14 cellular contexts compared by ENCODE assay signal in genomic region chr17:80192268-80192667, GRCh38. TPM values are rescaled to one million over a fixed set of nuclear protein-coding genes. Genes with fewer than 3 reads are reported as not detected.
DNase-seq lines count a peak whose midpoint lies in the region; ATAC-seq and TF ChIP-seq lines count a peak whose summit lies in the region.
"Had no signal": no experiment of that assay in that cellular context is flagged by ENCODE, and none has a peak within 500 bp of the region (broad histone marks: within the 10 kb centered on the region; RNA-seq: fewer than 3 reads in every experiment).

No MANE protein-coding gene starts in this region.

- H3K4me2 ChIP-seq in skeletal muscle satellite cell (ENCODE audit: low read length), result peak overlapping the region; percentile 66

- H3K27ac ChIP-seq in ectodermal cell (ENCODE audit: insufficient read depth, low read depth, low read length, poor library complexity, severe bottlenecking), result peak overlapping the region; percentile 17

- peak; percentile 79 for ATAC-seq in left colon
- no peak for ATAC-seq in GM19452 (IDR thresholded peaks at IDR 0.05; ENCODE audit: unreplicated experiment)
- ATAC-seq in natural killer cell, result no peak
- ATAC-seq in HG02588 (IDR thresholded peaks at IDR 0.05; ENCODE audit: unreplicated experiment), result no peak
- ATAC-seq: Panc1 had no signal

- H3K4me1 Mint-ChIP-seq in natural killer cell, result no peaks in the 10 kb centered on the region

- WGBS in ectodermal cell, 2 experiments, result 58 to 64% methylated on average over 15 of the region's 15 CpGs

- DNase-seq in NT2/D1 (ENCODE audit: low read depth, low spot score), result no peak
- peak in 1 of 2 donors; percentile 47 for DNase-seq in left colon
- no peak for DNase-seq in NCI-H82 (lab: John Stamatoyannopoulos, UW)
- no peak for DNase-seq in natural killer cell
- DNase-seq: EL; stimulated activated CD4-positive, alpha-beta T cell treated with anti-CD3 and anti-CD28 coated beads, Interleukin-15, amount 100 ng/mL, for 24 hours had no signal

- H3K9ac ChIP-seq in NT2/D1 (ENCODE audit: insufficient read length, low read depth) (peak overlapping the region; percentile 23), skeletal muscle satellite cell (ENCODE audit: low read depth, low read length) (no peak overlapping the region)

- TF ChIP-seq CTCF in natural killer cell (IDR thresholded peaks at IDR 0.05), result no peak

- H3K9me3 Mint-ChIP-seq in natural killer cell, result no peaks in the 10 kb centered on the region

- no peak overlapping the region for H3K4me3 Mint-ChIP-seq in natural killer cell

- H3K36me3 Mint-ChIP-seq in natural killer cell, result no peaks in the 10 kb centered on the region

- H3K27me3 ChIP-seq in NT2/D1 (ENCODE audit: insufficient read depth, insufficient read length) (no peaks in the 10 kb centered on the region), ectodermal cell (ENCODE audit: control insufficient read depth, insufficient read depth, low read length, poor library complexity, severe bottlenecking) (no peaks in the 10 kb centered on the region), skeletal muscle satellite cell (ENCODE audit: control insufficient read depth, insufficient read depth, low read length) (peaks cover 18% of the 10 kb centered on the region)

- peaks cover 0 to 7% of the 10 kb centered on the region in 2 donors for H3K27me3 Mint-ChIP-seq in natural killer cell (ENCODE audit: low read depth in 2 of 2)

- H3K9me3 ChIP-seq in NT2/D1 (ENCODE audit: insufficient read depth, low read length) (no peaks in the 10 kb centered on the region), ectodermal cell (ENCODE audit: control insufficient read depth, low read length) (no peaks in the 10 kb centered on the region), skeletal muscle satellite cell (replicated peaks; ENCODE audit: low read length) (no peaks in the 10 kb centered on the region)

- no peak overlapping the region for H3K27ac Mint-ChIP-seq in natural killer cell

- H3K4me3 ChIP-seq in NT2/D1 (ENCODE audit: insufficient read length, low read depth) (no peak overlapping the region), ectodermal cell (ENCODE audit: insufficient read depth, low read depth, low read length) (no peak overlapping the region), skeletal muscle satellite cell (ENCODE audit: low read length) (no peak overlapping the region)

- H3K4me1 ChIP-seq in NT2/D1 (ENCODE audit: insufficient read depth, insufficient read length) (peaks cover 11% of the 10 kb centered on the region), ectodermal cell (ENCODE audit: control insufficient read depth, insufficient read depth, low read length) (peaks cover 14% of the 10 kb centered on the region), skeletal muscle satellite cell (ENCODE audit: control insufficient read depth, insufficient read depth, low read length) (peaks cover 15% of the 10 kb centered on the region)

- intact Hi-C loops in left colon (cut with DNase I, micrococcal nuclease) (no loop called here), natural killer cell (cut with micrococcal nuclease) (no loop called here)

- H3K36me3 ChIP-seq in NT2/D1 (ENCODE audit: insufficient read depth, insufficient read length, low read length) (no peaks in the 10 kb centered on the region), ectodermal cell (ENCODE audit: control insufficient read depth, insufficient read depth, low read length) (no peaks in the 10 kb centered on the region), skeletal muscle satellite cell (ENCODE audit: insufficient read depth, low read length) (no peaks in the 10 kb centered on the region)

RNA-seq across cellular contexts. Expression of gene CARD14, which starts 22.4 kb away (rescaled TPM):
- polyA plus RNA-seq in ectodermal cell (2013, experiment 1 of 4), result 0.72 TPM
- 0.53 TPM for polyA plus RNA-seq in ectodermal cell (2013, experiment 2 of 4)
- 0.48 TPM for polyA plus RNA-seq in ectodermal cell (2013, experiment 3 of 4)
- polyA plus RNA-seq in ectodermal cell (2013, experiment 4 of 4), result 0.89 TPM
- total RNA-seq in left colon (1 to 10 TPM in 1 of 2 donors, under 1 TPM in 1; 0.64 to 1.3 TPM), natural killer cell (under 1 TPM in 2 of 3 donors, not detected in 1; 0.12 to 0.38 TPM)
- total RNA-seq in skeletal muscle satellite cell (2012; rRNA removed), result 0.25 TPM in 1 of 2 replicates, not detected in the other
- total RNA-seq: activated CD8-positive, alpha-beta memory T cell treated with anti-CD3 and anti-CD28 coated beads for 36 hours; LHCN-M2 had no signal
- polyA plus RNA-seq: BJ had no signal

RNA-seq across cellular contexts. Expression of gene SGSH, which starts 27.9 kb away (rescaled TPM):
- polyA plus RNA-seq in ectodermal cell (2013, experiment 1 of 4), result 29.9 TPM
- 30.9 TPM for polyA plus RNA-seq in ectodermal cell (2013, experiment 2 of 4)
- 22.5 TPM for polyA plus RNA-seq in ectodermal cell (2013, experiment 3 of 4)
- polyA plus RNA-seq in ectodermal cell (2013, experiment 4 of 4), result 24.3 TPM
- total RNA-seq in left colon (10 to 100 TPM; 51.2 to 54.9 TPM), natural killer cell (10 to 100 TPM; 73.4 to 96.5 (median 74.1) TPM)
- 11.4 and 17.5 TPM in 2 replicates for total RNA-seq in skeletal muscle satellite cell (2012; rRNA removed)

RNA-seq across cellular contexts. Expression of gene SLC26A11, which starts 28.0 kb away (rescaled TPM):
- 25.6 TPM for polyA plus RNA-seq in ectodermal cell (2013, experiment 1 of 4)
- 23.9 TPM for polyA plus RNA-seq in ectodermal cell (2013, experiment 2 of 4)
- 19.0 TPM for polyA plus RNA-seq in ectodermal cell (2013, experiment 3 of 4)
- polyA plus RNA-seq in ectodermal cell (2013, experiment 4 of 4), result 19.4 TPM
- total RNA-seq in left colon (1 to 10 TPM; 9.4 to 10.0 TPM), natural killer cell (10 to 100 TPM; 33.9 to 37.6 (median 35.8) TPM)
- total RNA-seq in skeletal muscle satellite cell (2012; rRNA removed), result 6.3 and 8.5 TPM in 2 replicates

RNA-seq across cellular contexts. Expression of gene EIF4A3, which starts 45.3 kb away (rescaled TPM):
- polyA plus RNA-seq in ectodermal cell (2013, experiment 1 of 4), result 148 TPM
- polyA plus RNA-seq in ectodermal cell (2013, experiment 2 of 4), result 156 TPM
- 133 TPM for polyA plus RNA-seq in ectodermal cell (2013, experiment 3 of 4)
- 137 TPM for polyA plus RNA-seq in ectodermal cell (2013, experiment 4 of 4)
- total RNA-seq in left colon (10 to 100 TPM; 65.5 to 69.9 TPM), natural killer cell (10 to 100 TPM; 86.2 to 88.6 (median 88.0) TPM)
- 88.7 and 113 TPM in 2 replicates for total RNA-seq in skeletal muscle satellite cell (2012; rRNA removed)
